ENCODE assay signal across 8 cellular contexts in the genomic region with DNA sequence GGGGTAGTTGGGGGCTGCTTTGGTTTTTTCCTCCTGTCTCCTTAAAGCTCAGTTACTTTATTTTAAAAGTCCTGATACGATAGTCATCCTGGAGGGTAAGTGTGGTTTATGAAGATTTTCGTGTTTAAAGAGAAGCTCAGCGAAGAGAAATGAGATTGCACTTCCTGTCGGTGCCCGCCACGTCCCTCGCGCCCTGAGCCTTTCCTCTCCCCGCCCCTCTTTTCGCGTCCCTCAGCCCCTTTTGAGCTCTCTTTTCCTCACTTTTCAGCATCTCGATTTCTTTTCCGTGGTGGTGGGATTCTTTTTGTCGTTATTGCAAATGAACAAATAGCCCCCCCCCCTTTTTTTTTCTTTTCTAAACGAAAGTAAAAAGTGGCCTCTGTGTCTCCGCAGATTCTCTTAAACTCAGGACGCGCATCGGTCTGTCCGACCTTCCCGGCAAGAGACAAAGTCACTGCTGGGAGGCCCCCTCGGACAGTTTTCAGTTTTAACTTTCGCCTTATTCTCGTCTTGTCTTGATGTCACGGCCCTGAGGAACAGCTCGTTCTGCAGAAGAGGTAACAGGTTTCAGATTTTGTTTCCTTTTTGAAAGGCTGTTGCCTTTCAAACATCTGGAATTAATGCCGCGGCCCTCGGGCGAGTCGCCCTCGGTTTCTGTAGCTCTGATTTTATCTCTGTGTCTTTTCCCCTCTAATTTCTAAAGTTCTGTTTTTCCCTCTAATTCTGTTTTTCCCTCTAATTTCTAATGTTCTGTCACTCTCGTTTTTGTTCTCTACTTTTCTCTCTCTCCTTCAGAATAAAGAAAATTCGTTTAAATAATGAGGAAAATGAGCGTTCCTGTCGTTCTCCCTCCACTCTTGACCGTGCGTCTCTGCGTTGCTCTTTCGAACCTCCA. TPM values are rescaled to one million over a fixed set of nuclear protein-coding genes. Genes with fewer than 3 reads are reported as not detected.
DNase-seq lines count a peak whose midpoint lies in the region; ATAC-seq and TF ChIP-seq lines count a peak whose summit lies in the region.

No MANE protein-coding gene starts in this region.

- H3K27me3 ChIP-seq in BJ (ENCODE audit: control insufficient read depth, insufficient read depth, low read length) (peaks cover 83% of the 10 kb centered on the region), GM23248 (replicated peaks; ENCODE audit: insufficient read depth) (peaks cover 100% of the 10 kb centered on the region)
- H3K27me3 ChIP-seq in naive thymus-derived CD4-positive, alpha-beta T cell (ENCODE audit: control insufficient read depth in 2 of 2, insufficient read depth in 2 of 2, low read length in 2 of 2): peaks cover 8 to 30% of the 10 kb centered on the region in 2 donors

- TF ChIP-seq CTCF in BJ (IDR thresholded peaks at IDR 0.05; ENCODE audit: insufficient read depth, low read depth, low read length) (no peak), RWPE1 (conservative IDR thresholded peaks at IDR 0.05; ENCODE audit: low read depth) (no peak)

- no peak overlapping the region for H3K27ac ChIP-seq in GM23248
- no peak overlapping the region for H3K27ac ChIP-seq in naive thymus-derived CD4-positive, alpha-beta T cell (ENCODE audit: low read depth, low read length)
- no peak overlapping the region for H3K27ac ChIP-seq in RWPE1

- peaks cover 31% of the 10 kb centered on the region for H3K4me1 Mint-ChIP-seq in activated T-helper 17 cell treated with anti-CD3 and anti-CD28 coated beads, Interleukin-2, amount 50 U/mL, for 72 hours
- H3K4me1 Mint-ChIP-seq in naive thymus-derived CD4-positive, alpha-beta T cell: peaks cover 33 to 73% (median 52%) of the 10 kb centered on the region in 7 donors

- peaks cover 76% of the 10 kb centered on the region for H3K27me3 Mint-ChIP-seq in activated T-helper 17 cell treated with anti-CD3 and anti-CD28 coated beads, Interleukin-2, amount 50 U/mL, for 72 hours
- H3K27me3 Mint-ChIP-seq in naive thymus-derived CD4-positive, alpha-beta T cell: peaks cover 77 to 91% (median 86%) of the 10 kb centered on the region in 5 donors

- H3K36me3 ChIP-seq in BJ (ENCODE audit: control insufficient read depth, insufficient read depth, low read length) (no peaks in the 10 kb centered on the region), GM23248 (ENCODE audit: low read depth) (no peaks in the 10 kb centered on the region)
- no peaks in the 10 kb centered on the region for H3K36me3 ChIP-seq in naive thymus-derived CD4-positive, alpha-beta T cell (ENCODE audit: control insufficient read depth in 2 of 3, insufficient read depth in 3 of 3, low read length in 3 of 3)

- no peaks in the 10 kb centered on the region for H4K20me1 ChIP-seq in GM23248 (ENCODE audit: insufficient read depth)

- H3K36me3 Mint-ChIP-seq in activated T-helper 17 cell treated with anti-CD3 and anti-CD28 coated beads, Interleukin-2, amount 50 U/mL, for 72 hours (ENCODE audit: low read depth): peaks cover 30% of the 10 kb centered on the region
- peaks cover 0 to 11% (median 0%) of the 10 kb centered on the region in 5 donors for H3K36me3 Mint-ChIP-seq in naive thymus-derived CD4-positive, alpha-beta T cell

- H3K27ac Mint-ChIP-seq in activated T-helper 17 cell treated with anti-CD3 and anti-CD28 coated beads, Interleukin-2, amount 50 U/mL, for 72 hours: peak overlapping the region; percentile 1
- H3K27ac Mint-ChIP-seq in naive thymus-derived CD4-positive, alpha-beta T cell: peak overlapping the region in 2 of 9 donors; percentile 32 to 44

- WGBS in GM23248 (ENCODE audit: low coverage in 1 of 2, low lambda C conversion rate in 2 of 2, missing lambda C conversion rate in 2 of 2), 2 experiments: 2 to 5% methylated on average over 40 of the region's 40 CpGs

- POLR2A ChIA-PET in BJ (lab: Charles Lee): no interaction called here
- POLR2A ChIA-PET in naive thymus-derived CD4-positive, alpha-beta T cell (lab: Charles Lee): no interaction called here
- POLR2A ChIA-PET in RWPE1 (lab: Yijun Ruan, JAX; ENCODE audit: low non-redundant PET): no interaction called here

- no peak overlapping the region for H3K9ac ChIP-seq in GM23248

- H3K4me1 ChIP-seq in GM23248 (ENCODE audit: insufficient read depth): no peaks in the 10 kb centered on the region
- no peaks in the 10 kb centered on the region for H3K4me1 ChIP-seq in naive thymus-derived CD4-positive, alpha-beta T cell (ENCODE audit: control insufficient read depth in 2 of 2, insufficient read depth in 2 of 2, low read length in 2 of 2)

- H3K9me3 ChIP-seq in GM23248 (ENCODE audit: low read depth): no peaks in the 10 kb centered on the region
- H3K9me3 ChIP-seq in naive thymus-derived CD4-positive, alpha-beta T cell (ENCODE audit: control insufficient read depth in 2 of 3, low read length in 3 of 3): no peaks in the 10 kb centered on the region

- no peak for DNase-seq in BJ (ENCODE audit: low read depth)
- DNase-seq in GM23248: no peak
- DNase-seq in naive thymus-derived CD4-positive, alpha-beta T cell: no peak
- no peak for DNase-seq in UCSD-AML1 (lab: John Stamatoyannopoulos, UW; ENCODE audit: unreplicated experiment)
- DNase-seq in RWPE1 (ENCODE audit: low spot score): no peak
- DNase-seq in NCI-H146 (lab: John Stamatoyannopoulos, UW): no peak

- in situ Hi-C loops in GM23248 (cut with MboI): no loop called here

- H3K4me2 ChIP-seq in GM23248 (ENCODE audit: unreplicated experiment): peak overlapping the region; percentile 14

- no peak overlapping the region for H2AFZ ChIP-seq in GM23248

- H3K4me3 ChIP-seq in BJ (ENCODE audit: low read depth, low read length): peak overlapping the region; percentile 1; the same call in 1 of the 2 replicates
- peak overlapping the region; percentile 50 for H3K4me3 ChIP-seq in GM23248
- peak overlapping the region; percentile 56 for H3K4me3 ChIP-seq in naive thymus-derived CD4-positive, alpha-beta T cell (ENCODE audit: low read length)

- H3K79me2 ChIP-seq in GM23248 (ENCODE audit: insufficient read depth): no peaks in the 10 kb centered on the region

- CTCF ChIA-PET in BJ (lab: Yijun Ruan, JAX): interaction anchor here (1.2 to 2.2 kb wide), 2 partner anchors 9 to 11 kb away, joined by 3 to 5 read pairs; no protein-coding TSS in a partner anchor
- CTCF ChIA-PET in naive thymus-derived CD4-positive, alpha-beta T cell (lab: Charles Lee): no interaction called here
- CTCF ChIA-PET in RWPE1 (lab: Yijun Ruan, JAX): interaction anchor here (0.6 to 0.7 kb wide), 4 partner anchors 14 to 1664 kb away, joined by 3 to 6 read pairs (median 4); no protein-coding TSS in a partner anchor

- peak; percentile 49 for ATAC-seq in activated T-helper 17 cell treated with anti-CD3 and anti-CD28 coated beads, Interleukin-2, amount 50 U/mL, for 72 hours (replicated peaks)
- no peak for ATAC-seq in naive thymus-derived CD4-positive, alpha-beta T cell
- ATAC-seq in GM21825 (IDR thresholded peaks at IDR 0.05; ENCODE audit: unreplicated experiment): no peak

- H3F3A ChIP-seq in GM23248 (ENCODE audit: insufficient read depth): no peaks in the 10 kb centered on the region

- no peaks in the 10 kb centered on the region for H3K9me2 ChIP-seq in GM23248 (ENCODE audit: insufficient read depth)

- H3K9me3 Mint-ChIP-seq in activated T-helper 17 cell treated with anti-CD3 and anti-CD28 coated beads, Interleukin-2, amount 50 U/mL, for 72 hours: no peaks in the 10 kb centered on the region
- H3K9me3 Mint-ChIP-seq in naive thymus-derived CD4-positive, alpha-beta T cell: peaks cover 0 to 8% (median 0%) of the 10 kb centered on the region in 11 donors

- peak overlapping the region; percentile 81 for H3K4me3 Mint-ChIP-seq in activated T-helper 17 cell treated with anti-CD3 and anti-CD28 coated beads, Interleukin-2, amount 50 U/mL, for 72 hours
- H3K4me3 Mint-ChIP-seq in naive thymus-derived CD4-positive, alpha-beta T cell: peak overlapping the region; percentile 81 to 94 (median 85)

- intact Hi-C loops in naive thymus-derived CD4-positive, alpha-beta T cell (cut with micrococcal nuclease): loop anchor here in 1 of 2 donors (5.0 kb wide), 1 partner anchor 183 kb away; no protein-coding TSS in a partner anchor

RNA-seq across cellular contexts. Expression of a gene that starts 1.0 kb away (rescaled TPM):
- polyA plus RNA-seq in BJ (2011; rRNA removed): not detected in 2 replicates
- not detected in 2 replicates for polyA minus RNA-seq in BJ (2011; rRNA and poly(A)+ RNA removed)
- not detected in 2 replicates for total RNA-seq in GM23248 (2014; rRNA removed; shearing (Covaris generic))
- polyA plus RNA-seq in GM23248 (2016; fragmentation: Nextera tagmentation; extraction: Ambion mirVana): not detected in 2 replicates
- not detected for total RNA-seq in activated T-helper 17 cell treated with anti-CD3 and anti-CD28 coated beads, Interleukin-2, amount 50 U/mL, for 72 hours
- total RNA-seq in naive thymus-derived CD4-positive, alpha-beta T cell: not detected
- not detected for polyA plus RNA-seq in naive thymus-derived CD4-positive, alpha-beta T cell

Comparison
In these comparisons a context has a peak if more than half of its experiments do, and no peak if none do; other contexts are left out.
1. H3K4me3 ChIP-seq: peak in every context shown above with its lines; median percentile 56 in naive thymus-derived CD4-positive, alpha-beta T cell; 50 in GM23248; 1 in BJ.